19 cellular contexts compared by ENCODE assay signal in genomic region chr9:72977670-72978069, GRCh38. TPM values are rescaled to one million over a fixed set of nuclear protein-coding genes. Genes with fewer than 3 reads are reported as not detected.
DNase-seq lines count a peak whose midpoint lies in the region; ATAC-seq, FAIRE-seq and TF ChIP-seq lines count a peak whose summit lies in the region.
"Had no signal": no experiment of that assay in that cellular context is flagged by ENCODE, and none has a peak within 500 bp of the region (broad histone marks: within the 10 kb centered on the region; RNA-seq: fewer than 3 reads in every experiment).

No MANE protein-coding gene starts in this region.

- no peaks in the 10 kb centered on the region for H3K9me2 ChIP-seq in Karpas-422 (replicated peaks; ENCODE audit: insufficient read depth, low read length)

- no peak overlapping the region for H3K9ac ChIP-seq in Karpas-422 (ENCODE audit: low read length)

- H3K9me3 Mint-ChIP-seq in MCF 10A (ENCODE audit: unreplicated experiment), result no peaks in the 10 kb centered on the region
- H3K9me3 Mint-ChIP-seq: naive thymus-derived CD4-positive, alpha-beta T cell had no signal

- no peak overlapping the region for H3K27ac Mint-ChIP-seq in MCF 10A (ENCODE audit: low read depth, unreplicated experiment)
- H3K27ac Mint-ChIP-seq: naive thymus-derived CD4-positive, alpha-beta T cell had no signal

- H3K27me3 ChIP-seq in breast epithelium (no peaks in the 10 kb centered on the region), Karpas-422 (ENCODE audit: low read length) (no peaks in the 10 kb centered on the region), tibial artery (no peaks in the 10 kb centered on the region)
- H3K27me3 ChIP-seq: SJSA1, spleen, tibial nerve had no signal

- H3K27ac ChIP-seq in breast epithelium, result no peak overlapping the region
- H3K27ac ChIP-seq in Karpas-422 (ENCODE audit: low read length), result no peak overlapping the region
- no peak overlapping the region for H3K27ac ChIP-seq in tibial artery
- H3K27ac ChIP-seq: 22Rv1, SJSA1, spleen had no signal

- H3K27me3 Mint-ChIP-seq in MCF 10A (ENCODE audit: insufficient read depth, unreplicated experiment), result peaks cover 27% of the 10 kb centered on the region

- H3K36me3 Mint-ChIP-seq in MCF 10A (ENCODE audit: insufficient read depth, unreplicated experiment), result no peaks in the 10 kb centered on the region
- H3K36me3 Mint-ChIP-seq: naive thymus-derived CD4-positive, alpha-beta T cell had no signal

- H3K79me2 ChIP-seq in Karpas-422 (ENCODE audit: low read length), result no peaks in the 10 kb centered on the region

- H3K4me3 ChIP-seq in breast epithelium, result no peak overlapping the region
- H3K4me3 ChIP-seq in Karpas-422 (ENCODE audit: low read length), result no peak overlapping the region
- no peak overlapping the region for H3K4me3 ChIP-seq in tibial artery
- H3K4me3 ChIP-seq: SJSA1, spleen, tibial nerve had no signal

- no peak for TF ChIP-seq POLR2A in breast epithelium (IDR thresholded peaks at IDR 0.05)

- no peak overlapping the region for H3K4me2 ChIP-seq in Karpas-422 (ENCODE audit: low read depth, low read length, poor library complexity, severe bottlenecking)

- FAIRE-seq in urothelium cell line (lab: Jason Lieb, UNC), result peak; percentile 98
- FAIRE-seq: HTR-8/SVneo had no signal

- no peaks in the 10 kb centered on the region for H3K36me3 ChIP-seq in breast epithelium
- no peaks in the 10 kb centered on the region for H3K36me3 ChIP-seq in Karpas-422 (ENCODE audit: insufficient read depth, low read length)
- no peaks in the 10 kb centered on the region for H3K36me3 ChIP-seq in tibial artery
- H3K36me3 ChIP-seq: SJSA1, spleen, tibial nerve had no signal

- H3K9me3 ChIP-seq in breast epithelium, result no peaks in the 10 kb centered on the region
- H3K9me3 ChIP-seq in Karpas-422 (ENCODE audit: low read length), result no peaks in the 10 kb centered on the region
- no peaks in the 10 kb centered on the region for H3K9me3 ChIP-seq in tibial artery
- H3K9me3 ChIP-seq: SJSA1, spleen, tibial nerve had no signal

- no peak overlapping the region for H3K4me3 Mint-ChIP-seq in MCF 10A (ENCODE audit: unreplicated experiment)
- H3K4me3 Mint-ChIP-seq: naive thymus-derived CD4-positive, alpha-beta T cell had no signal

- H3K4me1 ChIP-seq in breast epithelium (no peaks in the 10 kb centered on the region), Karpas-422 (ENCODE audit: low read length) (no peaks in the 10 kb centered on the region), tibial artery (peaks cover 0 to 8% (median 0%) of the 10 kb centered on the region in 4 donors)
- H3K4me1 ChIP-seq: spleen, tibial nerve had no signal

- DNase-seq in MCF 10A (ENCODE audit: unreplicated experiment), result peak; percentile 46
- no peak for DNase-seq in breast epithelium (ENCODE audit: low spot score in 2 of 2)
- DNase-seq in T1000 (lab: John Stamatoyannopoulos, UW), result peak; percentile 1
- DNase-seq in islet precursor cell, result peak; percentile 71
- peak; percentile 69 for DNase-seq in urothelium cell line (ENCODE audit: low spot score)
- DNase-seq in Karpas-422, result no peak
- no peak for DNase-seq in tibial artery
- DNase-seq: activated CD4-positive, CD25-positive, alpha-beta regulatory T cell treated with anti-CD3 and anti-CD28 coated beads, Interleukin-2, amount 50 U/mL, for 72 hours; activated effector memory CD4-positive, alpha-beta T cell treated with anti-CD3 and anti-CD28 coated beads, Interleukin-2, amount 50 U/mL, for 16 hours; DND-41; MM.1S; naive thymus-derived CD4-positive, alpha-beta T cell; posterior cingulate gyrus; spleen had no signal

- no peaks in the 10 kb centered on the region for H4K20me1 ChIP-seq in Karpas-422 (ENCODE audit: insufficient read depth, low read depth, low read length)

- POLR2A ChIA-PET in MCF 10A (lab: Yijun Ruan, JAX), result interaction anchor here (0.9 kb wide), 1 partner anchor 24 kb away, joined by 5 read pairs; no protein-coding TSS in a partner anchor

- H2AFZ ChIP-seq in Karpas-422 (ENCODE audit: low read length), result no peak overlapping the region

- no peak for ATAC-seq in GM19452 (IDR thresholded peaks at IDR 0.05; ENCODE audit: unreplicated experiment)
- ATAC-seq: naive thymus-derived CD4-positive, alpha-beta T cell had no signal

- peaks cover 10% of the 10 kb centered on the region for H3K4me1 Mint-ChIP-seq in MCF 10A (ENCODE audit: insufficient read depth, unreplicated experiment)
- H3K4me1 Mint-ChIP-seq: naive thymus-derived CD4-positive, alpha-beta T cell had no signal

- TF ChIP-seq CTCF in MCF 10A (IDR thresholded peaks at IDR 0.05; ENCODE audit: unreplicated experiment) (no peak), breast epithelium (IDR thresholded peaks at IDR 0.05) (no peak), tibial artery (IDR thresholded peaks at IDR 0.05) (no peak)

- intact Hi-C loops in MCF 10A (cut with micrococcal nuclease), result no loop called here
- intact Hi-C loops in breast epithelium (cut with DNase I; ENCODE audit: low total_unique reads), result no loop called here
- intact Hi-C loops in tibial artery (cut with DNase I; ENCODE audit: low total_unique reads), result no loop called here

- BruUV-seq in MCF 10A (replicated peaks; lab: Mats Ljungman, UMichigan), result no TSS peak

- CTCF ChIA-PET in MCF 10A (lab: Yijun Ruan, JAX), result interaction anchor here (1.4 to 1.6 kb wide), 2 partner anchors 45 to 121 kb away, joined by 6 read pairs; no protein-coding TSS in a partner anchor

RNA-seq across cellular contexts. Expression of gene ALDH1A1, which starts 24.8 kb away (rescaled TPM):
- total RNA-seq in MCF 10A (2022), result not detected in 2 replicates
- total RNA-seq in breast epithelium, result 100 to 1,000 TPM in 1 of 3 donors, 10 to 100 TPM in 2; 67.2 to 233 (median 80.1) TPM
- total RNA-seq in Karpas-422 (2014; rRNA removed; shearing (Covaris generic); ENCODE audit: low replicate concordance), result not detected in 2 replicates
- total RNA-seq: SJSA1 had no signal

Comparison
In these comparisons a context has a peak if more than half of its experiments do, and no peak if none do; other contexts are left out.
1. DNase-seq: peak in MCF 10A (single experiment), T1000 (single experiment), islet precursor cell (single experiment) and urothelium cell line (single experiment); none in breast epithelium (0 of 2), Karpas-422 (single experiment) and tibial artery (0 of 2).
2. RNA of gene ALDH1A1, which starts 24.8 kb away (total RNA-seq): 67.2 to 233 TPM in breast epithelium; not detected in MCF 10A and not detected in Karpas-422; every median in the first group is over 10 times any median in the second.